Comparison of ENCODE assay signal across 21 cellular contexts in genomic region chr7:97337849-97338248, GRCh38.
"Had no signal": no experiment of that assay in that cellular context is flagged by ENCODE, and none has a peak within 500 bp of the region (broad histone marks: within the 10 kb centered on the region; RNA-seq: fewer than 3 reads in every experiment).

No MANE protein-coding gene starts in this region.

- DNase-seq: Kasumi-1; NCI-H1092 treated with DMSO at 0.1 percent for 48 hours; NCI-H1436; NCI-H187; NCI-H2029; NCI-H2081 treated with DMSO at 0.1 percent for 48 hours; NCI-H2171; NCI-H226; NCI-H446; NCI-H510A; NCI-H524 treated with DMSO at 0.1 percent for 48 hours; NCI-H69; NCI-H774; NK-92 treated with Interleukin-12 subunit alpha and Interleukin-12 subunit beta, amount 100 ng/mL, for 24 hours; PC-9; Peyer's patch; SHP77 treated with DMSO at 0.1 percent for 48 hours; SJCRH30 had no signal

- H2AFZ ChIP-seq: PC-9 had no signal

- H3K4me1 ChIP-seq: Peyer's patch, SJCRH30 had no signal

- H3K4me3 ChIP-seq: PC-9, Peyer's patch, SJCRH30 had no signal

- H3K9ac ChIP-seq: KMS-11 had no signal

- H3K36me3 ChIP-seq: Peyer's patch, SJCRH30 had no signal

- H3K4me2 ChIP-seq: KMS-11, PC-9 had no signal

- H3K27me3 ChIP-seq: Peyer's patch, SJCRH30 had no signal

- ATAC-seq: Right ventricle myocardium inferior had no signal

- H3K27ac ChIP-seq: HL-60, KMS-11, PC-9, Peyer's patch, SJCRH30 had no signal

- H3K9me3 ChIP-seq: Peyer's patch, SJCRH30 had no signal
